9 cellular contexts compared by ENCODE assay signal in the genomic region with DNA sequence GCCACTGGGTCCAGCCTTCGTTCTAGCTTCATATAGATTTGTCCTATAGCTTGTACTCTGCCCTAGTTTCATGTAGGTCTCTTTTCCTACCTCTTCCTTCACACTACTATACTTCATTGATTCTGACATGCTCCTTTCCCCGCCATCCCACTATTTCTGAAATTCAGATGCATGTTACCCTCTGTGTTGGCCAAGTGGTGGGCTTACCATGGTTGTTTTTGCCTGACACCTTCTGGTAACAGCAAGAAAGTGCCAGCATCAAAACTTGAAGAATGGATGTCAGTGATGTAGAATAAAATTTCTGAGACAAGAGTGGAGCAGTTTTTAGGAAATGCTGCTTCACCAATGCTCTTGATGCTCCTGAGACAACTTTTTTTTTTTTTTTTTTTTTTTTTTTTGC. TPM values are rescaled to one million over a fixed set of nuclear protein-coding genes. Genes with fewer than 3 reads are reported as not detected.
A peak's percentile ranks its signal among the peaks of the same experiment; 100 is the strongest.
DNase-seq lines count a peak whose midpoint lies in the region; ATAC-seq and TF ChIP-seq lines count a peak whose summit lies in the region.
"Had no signal": no experiment of that assay in that cellular context is flagged by ENCODE, and none has a peak within 500 bp of the region (broad histone marks: within the 10 kb centered on the region; RNA-seq: fewer than 3 reads in every experiment).

No MANE protein-coding gene starts in this region.

- no peak overlapping the region for H3K27ac Mint-ChIP-seq in activated naive CD8-positive, alpha-beta T cell treated with anti-CD3 and anti-CD28 coated beads, Interleukin-2, amount 10 ng/mL, durations not matched to agents 7 days and 5 days

- TF ChIP-seq CTCF in omental fat pad (IDR thresholded peaks at IDR 0.05), result no peak

- H3K36me3 Mint-ChIP-seq in activated naive CD8-positive, alpha-beta T cell treated with anti-CD3 and anti-CD28 coated beads, Interleukin-2, amount 10 ng/mL, durations not matched to agents 7 days and 5 days, result no peaks in the 10 kb centered on the region

- POLR2A ChIA-PET in activated naive CD8-positive, alpha-beta T cell treated with anti-CD3 and anti-CD28 coated beads, Interleukin-2, amount 10 ng/mL, durations not matched to agents 7 days and 5 days (lab: Charles Lee), result interaction anchor here (0.9 kb wide), 1 partner anchor 20 kb away, joined by 3 read pairs; no protein-coding TSS in a partner anchor

- DNase-seq in DMS 273 (lab: John Stamatoyannopoulos, UW; ENCODE audit: unreplicated experiment), result peak; percentile 66
- peak; percentile 40 for DNase-seq in HT-29 (ENCODE audit: low spot score)
- no peak for DNase-seq in activated naive CD8-positive, alpha-beta T cell treated with anti-CD3 and anti-CD28 coated beads, Interleukin-2, amount 10 ng/mL, durations not matched to agents 7 days and 5 days
- no peak for DNase-seq in left colon
- DNase-seq in NCI-H187 treated with DMSO at 0.1 percent for 48 hours (lab: John Stamatoyannopoulos, UW), result no peak
- DNase-seq in omental fat pad (ENCODE audit: low spot score), result no peak
- DNase-seq in epidermal melanocyte (ENCODE audit: insufficient read length, low spot score), result no peak
- DNase-seq in A172 (ENCODE audit: low spot score), result no peak

- intact Hi-C loops in left colon (cut with DNase I, micrococcal nuclease), result no loop called here

- no peaks in the 10 kb centered on the region for H3K27me3 Mint-ChIP-seq in activated naive CD8-positive, alpha-beta T cell treated with anti-CD3 and anti-CD28 coated beads, Interleukin-2, amount 10 ng/mL, durations not matched to agents 7 days and 5 days

- peak; percentile 69 for ATAC-seq in activated naive CD8-positive, alpha-beta T cell treated with anti-CD3 and anti-CD28 coated beads, Interleukin-2, amount 10 ng/mL, durations not matched to agents 7 days and 5 days (ENCODE audit: low read depth)
- ATAC-seq in left colon (peak; percentile 68), omental fat pad (ENCODE audit: low FRiP score) (no peak)

- H3K4me1 Mint-ChIP-seq in activated naive CD8-positive, alpha-beta T cell treated with anti-CD3 and anti-CD28 coated beads, Interleukin-2, amount 10 ng/mL, durations not matched to agents 7 days and 5 days, result peaks cover 16% of the 10 kb centered on the region

- no peaks in the 10 kb centered on the region for H3K9me3 Mint-ChIP-seq in activated naive CD8-positive, alpha-beta T cell treated with anti-CD3 and anti-CD28 coated beads, Interleukin-2, amount 10 ng/mL, durations not matched to agents 7 days and 5 days

- H3K4me3 Mint-ChIP-seq in activated naive CD8-positive, alpha-beta T cell treated with anti-CD3 and anti-CD28 coated beads, Interleukin-2, amount 10 ng/mL, durations not matched to agents 7 days and 5 days, result no peak overlapping the region

RNA-seq across cellular contexts. Expression of a gene that starts 19.5 kb away (rescaled TPM):
- total RNA-seq in HT-29 (2014; rRNA removed; shearing (Covaris generic)), result 47.2 and 48.8 TPM in 2 replicates
- total RNA-seq in activated naive CD8-positive, alpha-beta T cell treated with anti-CD3 and anti-CD28 coated beads, Interleukin-2, amount 10 ng/mL, durations not matched to agents 7 days and 5 days, result 10 to 100 TPM; 70.2 to 78.3 TPM
- total RNA-seq in left colon, result 100 to 1,000 TPM; 147 to 152 TPM
- total RNA-seq in omental fat pad, result 10 to 100 TPM; 19.5 to 32.8 (median 25.6) TPM
- 9.2 TPM in 2 replicates for total RNA-seq in A172 (2014; rRNA removed; shearing (Covaris generic))

RNA-seq across cellular contexts. Expression of a gene that starts 44.5 kb away (rescaled TPM):
- total RNA-seq in HT-29 (2014; rRNA removed; shearing (Covaris generic)), result not detected in 2 replicates
- total RNA-seq in activated naive CD8-positive, alpha-beta T cell treated with anti-CD3 and anti-CD28 coated beads, Interleukin-2, amount 10 ng/mL, durations not matched to agents 7 days and 5 days, result not detected
- not detected for total RNA-seq in left colon
- not detected for total RNA-seq in omental fat pad
- total RNA-seq in A172 (2014; rRNA removed; shearing (Covaris generic)), result not detected in 2 replicates
- total RNA-seq: thoracic aorta had no signal

Comparison
In these comparisons a context has a peak if more than half of its experiments do, and no peak if none do; other contexts are left out.
1. DNase-seq: peak in DMS 273 (single experiment) and HT-29 (single experiment); none in activated naive CD8-positive, alpha-beta T cell treated with anti-CD3 and anti-CD28 coated beads, Interleukin-2, amount 10 ng/mL, durations not matched to agents 7 days and 5 days (single experiment), left colon (0 of 2), NCI-H187 treated with DMSO at 0.1 percent for 48 hours (single experiment), omental fat pad (single experiment), epidermal melanocyte (single experiment) and A172 (single experiment).